In the genomic region with DNA sequence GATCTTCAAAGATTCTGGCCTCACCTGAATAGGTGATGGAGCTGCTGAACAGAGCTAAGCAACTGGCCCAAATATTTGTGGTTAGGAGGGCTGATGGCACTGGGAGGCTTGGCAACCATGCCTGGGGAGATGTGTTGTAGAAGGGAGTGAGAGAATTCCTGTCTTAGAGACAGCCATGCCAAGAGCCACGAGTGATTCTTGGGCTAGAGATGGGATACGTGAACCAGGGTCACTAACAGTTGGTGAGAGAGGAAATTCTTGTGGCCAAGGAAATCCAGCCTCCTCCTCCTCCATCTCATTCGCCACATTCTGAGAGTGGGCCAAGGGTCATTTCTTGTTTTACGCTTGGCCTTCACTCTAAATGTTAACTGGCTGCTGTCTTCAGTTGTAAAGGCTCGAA, we compare ENCODE assay signal across 26 cellular contexts. TPM values are rescaled to one million over a fixed set of nuclear protein-coding genes. Genes with fewer than 3 reads are reported as not detected.
DNase-seq lines count a peak whose midpoint lies in the region; FAIRE-seq and TF ChIP-seq lines count a peak whose summit lies in the region.
"Had no signal": no experiment of that assay in that cellular context is flagged by ENCODE, and none has a peak within 500 bp of the region (broad histone marks: within the 10 kb centered on the region; RNA-seq: fewer than 3 reads in every experiment).

No MANE protein-coding gene starts in this region.

- H3K9ac ChIP-seq in astrocyte (ENCODE audit: low read length): no peak overlapping the region
- H3K9ac ChIP-seq: BLaER1 treated with 17β-estradiol and CSF1 and Interleukin-3, amounts not matched to agents 10 nM and 100 nM had no signal

- H3K27ac Mint-ChIP-seq in astrocyte (ENCODE audit: unreplicated experiment): peak overlapping the region; percentile 38
- H3K27ac Mint-ChIP-seq: CD4-positive, alpha-beta T cell; GM23338 had no signal

- no peak overlapping the region for H3K27ac ChIP-seq in astrocyte (ENCODE audit: low read depth, low read length)
- no peak overlapping the region for H3K27ac ChIP-seq in stomach
- H3K27ac ChIP-seq: BLaER1 treated with 17β-estradiol and CSF1 and Interleukin-3, amounts not matched to agents 10 nM and 100 nM; SJCRH30 had no signal

- no peaks in the 10 kb centered on the region for H3K27me3 ChIP-seq in astrocyte (ENCODE audit: insufficient read depth, low read length)
- H3K27me3 ChIP-seq in stomach: no peaks in the 10 kb centered on the region
- H3K27me3 ChIP-seq: BLaER1 treated with 17β-estradiol and CSF1 and Interleukin-3, amounts not matched to agents 10 nM and 100 nM; SJCRH30 had no signal

- no peak overlapping the region for H3K4me3 Mint-ChIP-seq in astrocyte (ENCODE audit: unreplicated experiment)
- H3K4me3 Mint-ChIP-seq: CD4-positive, alpha-beta T cell; GM23338 had no signal

- H3K4me1 ChIP-seq in astrocyte (ENCODE audit: insufficient read depth, low read length): peaks cover 11% of the 10 kb centered on the region
- H3K4me1 ChIP-seq in stomach: no peaks in the 10 kb centered on the region
- H3K4me1 ChIP-seq: BLaER1 treated with 17β-estradiol and CSF1 and Interleukin-3, amounts not matched to agents 10 nM and 100 nM; HAP-1; SJCRH30 had no signal

- 82 to 91% (median 90%) methylated on average over 5 of the region's 5 CpGs for WGBS in stomach, 5 donors

- TF ChIP-seq CTCF in astrocyte (IDR thresholded peaks at IDR 0.05; ENCODE audit: insufficient read depth, low read depth, low read length) (no peak), stomach (IDR thresholded peaks at IDR 0.05) (no peak)

- no peaks in the 10 kb centered on the region for H4K20me1 ChIP-seq in astrocyte (ENCODE audit: insufficient read depth, low read length)
- H4K20me1 ChIP-seq: BLaER1 treated with 17β-estradiol and CSF1 and Interleukin-3, amounts not matched to agents 10 nM and 100 nM had no signal

- intact Hi-C loops in stomach (cut with DNase I; ENCODE audit: low total_unique reads): no loop called here

- peak; percentile 17 for FAIRE-seq in astrocyte (lab: Jason Lieb, UNC)
- FAIRE-seq: A204.1, D721Med, G401.6 had no signal

- H3K4me3 ChIP-seq in astrocyte (ENCODE audit: insufficient read depth, low read depth, low read length) (no peak overlapping the region), stomach (no peak overlapping the region)
- H3K4me3 ChIP-seq: BLaER1 treated with 17β-estradiol and CSF1 and Interleukin-3, amounts not matched to agents 10 nM and 100 nM; GM23338; HAP-1; SJCRH30 had no signal

- H3K9me3 ChIP-seq in astrocyte (ENCODE audit: insufficient read depth, low read depth, low read length) (no peaks in the 10 kb centered on the region), stomach (no peaks in the 10 kb centered on the region)
- H3K9me3 ChIP-seq: BLaER1 treated with 17β-estradiol and CSF1 and Interleukin-3, amounts not matched to agents 10 nM and 100 nM; HAP-1; SJCRH30 had no signal

- no peaks in the 10 kb centered on the region for H3K36me3 ChIP-seq in astrocyte (ENCODE audit: insufficient read depth, low read length)
- H3K36me3 ChIP-seq in stomach: no peaks in the 10 kb centered on the region
- H3K36me3 ChIP-seq: BLaER1 treated with 17β-estradiol and CSF1 and Interleukin-3, amounts not matched to agents 10 nM and 100 nM; HAP-1; SJCRH30 had no signal

- no peak overlapping the region for H2AFZ ChIP-seq in astrocyte (ENCODE audit: low read depth, low read length)
- H2AFZ ChIP-seq: GM23338 had no signal

- DNase-seq in EL (peak; percentile 50), astrocyte (ENCODE audit: low read depth) (peak; percentile 83), glomerular visceral epithelial cell (ENCODE audit: extremely low spot score) (peak; percentile 55), renal cortical epithelial cell (ENCODE audit: low read depth) (peak; percentile 22), stomach (no peak), globus pallidus (ENCODE audit: low spot score) (no peak)
- DNase-seq in stimulated activated CD4-positive, alpha-beta T cell treated with anti-CD3 and anti-CD28 coated beads, Interleukin-12 subunit alpha, Interleukin-12 subunit beta, amount 100 ng/mL, for 4 hours: no peak
- DNase-seq in activated CD4-positive, CD25-positive, alpha-beta regulatory T cell (lab: John Stamatoyannopoulos, UW): no peak
- DNase-seq: AML-193; CD4-positive, alpha-beta T cell; IMR-90; KG1; MM.1S; NCI-H1417; NCI-H1694 treated with DMSO at 0.1 percent for 48 hours; NCI-H2081; NCI-H2171; NCI-H524 treated with DMSO at 0.1 percent for 48 hours; NCI-H774; SJCRH30 had no signal

- no peak overlapping the region for H3K4me2 ChIP-seq in astrocyte (ENCODE audit: low read length)
- H3K4me2 ChIP-seq: BLaER1 treated with 17β-estradiol and CSF1 and Interleukin-3, amounts not matched to agents 10 nM and 100 nM; GM23338 had no signal

- no peak for TF ChIP-seq EP300 in stomach (IDR thresholded peaks at IDR 0.05)

- no peak for TF ChIP-seq POLR2A in stomach (IDR thresholded peaks at IDR 0.05)

- H3K4me1 Mint-ChIP-seq in astrocyte (ENCODE audit: low read depth, unreplicated experiment): peaks cover 29% of the 10 kb centered on the region

- H3K9me3 Mint-ChIP-seq in astrocyte (ENCODE audit: unreplicated experiment): peaks cover 4% of the 10 kb centered on the region
- H3K9me3 Mint-ChIP-seq: CD4-positive, alpha-beta T cell; GM23338 had no signal

- no peaks in the 10 kb centered on the region for H3K79me2 ChIP-seq in astrocyte (ENCODE audit: insufficient read depth, low read length)

- peaks cover 21% of the 10 kb centered on the region for H3K36me3 Mint-ChIP-seq in astrocyte (ENCODE audit: low read depth, unreplicated experiment)

- no peaks in the 10 kb centered on the region for H3K27me3 Mint-ChIP-seq in astrocyte (ENCODE audit: low read depth, unreplicated experiment)

RNA-seq across cellular contexts. Expression of gene NGF, which starts 46.3 kb away (rescaled TPM):
- total RNA-seq in astrocyte (12.5 and 12.9 TPM in 2 replicates), renal cortical epithelial cell (4.9 TPM in 1 of 2 replicates, not detected in the other), stomach (1 to 10 TPM in 3 of 5 donors, not detected in 2; 1.8 to 3.1 (median 2.2) TPM)
- 1 to 10 TPM in 1 of 3 donors, under 1 TPM in 1, not detected in 1; 0.31 to 1.5 TPM for polyA plus RNA-seq in stomach
- total RNA-seq: CD4-positive, alpha-beta T cell had no signal

Comparison
In these comparisons a context has a peak if more than half of its experiments do, and no peak if none do; other contexts are left out.
1. DNase-seq: peak in EL (single experiment), astrocyte (single experiment), glomerular visceral epithelial cell (single experiment) and renal cortical epithelial cell (single experiment); none in stimulated activated CD4-positive, alpha-beta T cell treated with anti-CD3 and anti-CD28 coated beads, Interleukin-12 subunit alpha, Interleukin-12 subunit beta, amount 100 ng/mL, for 4 hours (single experiment), stomach (single experiment), activated CD4-positive, CD25-positive, alpha-beta regulatory T cell (0 of 4) and globus pallidus (single experiment).